13 cellular contexts compared by ENCODE assay signal in genomic region chr6:140711019-140711613, GRCh38.
DNase-seq lines count a peak whose midpoint lies in the region; ATAC-seq lines count a peak whose summit lies in the region.
"Had no signal": no experiment of that assay in that cellular context is flagged by ENCODE, and none has a peak within 500 bp of the region (broad histone marks: within the 10 kb centered on the region; RNA-seq: fewer than 3 reads in every experiment).

No MANE protein-coding gene starts in this region.

- DNase-seq in activated naive CD8-positive, alpha-beta T cell treated with anti-CD3 and anti-CD28 coated beads, Interleukin-2, amount 10 ng/mL, durations not matched to agents 7 days and 5 days = no peak
- no peak for DNase-seq in activated naive CD8-positive, alpha-beta T cell treated with anti-CD3 and anti-CD28 coated beads, Interleukin-2, amount 50 U/mL, for 24 hours
- DNase-seq in NCI-H524 (lab: John Stamatoyannopoulos, UW) (peak; percentile 31 to 80), activated T-cell treated with anti-CD3 and anti-CD28 coated beads for 4 hours (no peak), SW 1271 (lab: John Stamatoyannopoulos, UW) (no peak)
- DNase-seq in stimulated activated effector memory CD8-positive, alpha-beta T cell treated with anti-CD3 and anti-CD28 coated beads, Interleukin-12 subunit alpha, Interleukin-12 subunit beta, amount 100 ng/mL, for 72 hours (ENCODE audit: low spot score in 2 of 2) = no peak
- no peak for DNase-seq in activated CD4-positive, CD25-positive, alpha-beta regulatory T cell (lab: John Stamatoyannopoulos, UW)
- DNase-seq: activated CD4-positive, alpha-beta T cell treated with anti-CD3 and anti-CD28 coated beads, Interleukin-2, amount 50 U/mL, for 4 hours; activated naive CD4-positive, alpha-beta T cell treated with anti-CD3 and anti-CD28 coated beads, Interleukin-2, amount 10 ng/mL, durations not matched to agents 7 days and 5 days; H7; midbrain; NCI-H774 had no signal

- peaks cover 4% of the 10 kb centered on the region for H3K27me3 Mint-ChIP-seq in activated naive CD8-positive, alpha-beta T cell treated with anti-CD3 and anti-CD28 coated beads, Interleukin-2, amount 10 ng/mL, durations not matched to agents 7 days and 5 days
- no peaks in the 10 kb centered on the region for H3K27me3 Mint-ChIP-seq in activated naive CD8-positive, alpha-beta T cell treated with anti-CD3 and anti-CD28 coated beads, Interleukin-2, amount 50 U/mL, for 24 hours
- H3K27me3 Mint-ChIP-seq: activated naive CD4-positive, alpha-beta T cell treated with anti-CD3 and anti-CD28 coated beads, Interleukin-2, amount 10 ng/mL, durations not matched to agents 7 days and 5 days had no signal

- H3K27ac Mint-ChIP-seq in activated naive CD8-positive, alpha-beta T cell treated with anti-CD3 and anti-CD28 coated beads, Interleukin-2, amount 10 ng/mL, durations not matched to agents 7 days and 5 days = no peak overlapping the region
- no peak overlapping the region for H3K27ac Mint-ChIP-seq in activated naive CD8-positive, alpha-beta T cell treated with anti-CD3 and anti-CD28 coated beads, Interleukin-2, amount 50 U/mL, for 24 hours
- no peak overlapping the region for H3K27ac Mint-ChIP-seq in stimulated activated effector memory CD8-positive, alpha-beta T cell treated with anti-CD3 and anti-CD28 coated beads, Interleukin-12 subunit alpha, Interleukin-12 subunit beta, amount 100 ng/mL, for 72 hours
- H3K27ac Mint-ChIP-seq: activated naive CD4-positive, alpha-beta T cell treated with anti-CD3 and anti-CD28 coated beads, Interleukin-2, amount 10 ng/mL, durations not matched to agents 7 days and 5 days had no signal

- H3K9me3 Mint-ChIP-seq in activated naive CD8-positive, alpha-beta T cell treated with anti-CD3 and anti-CD28 coated beads, Interleukin-2, amount 10 ng/mL, durations not matched to agents 7 days and 5 days = peaks cover 1% of the 10 kb centered on the region
- H3K9me3 Mint-ChIP-seq in activated naive CD8-positive, alpha-beta T cell treated with anti-CD3 and anti-CD28 coated beads, Interleukin-2, amount 50 U/mL, for 24 hours = peaks cover 7% of the 10 kb centered on the region
- peaks cover under 1% of the 10 kb centered on the region for H3K9me3 Mint-ChIP-seq in stimulated activated effector memory CD8-positive, alpha-beta T cell treated with anti-CD3 and anti-CD28 coated beads, Interleukin-12 subunit alpha, Interleukin-12 subunit beta, amount 100 ng/mL, for 72 hours
- H3K9me3 Mint-ChIP-seq: activated naive CD4-positive, alpha-beta T cell treated with anti-CD3 and anti-CD28 coated beads, Interleukin-2, amount 10 ng/mL, durations not matched to agents 7 days and 5 days had no signal

- no peaks in the 10 kb centered on the region for H3K4me1 Mint-ChIP-seq in activated naive CD8-positive, alpha-beta T cell treated with anti-CD3 and anti-CD28 coated beads, Interleukin-2, amount 10 ng/mL, durations not matched to agents 7 days and 5 days
- H3K4me1 Mint-ChIP-seq in activated naive CD8-positive, alpha-beta T cell treated with anti-CD3 and anti-CD28 coated beads, Interleukin-2, amount 50 U/mL, for 24 hours = peaks cover 6% of the 10 kb centered on the region
- no peaks in the 10 kb centered on the region for H3K4me1 Mint-ChIP-seq in stimulated activated effector memory CD8-positive, alpha-beta T cell treated with anti-CD3 and anti-CD28 coated beads, Interleukin-12 subunit alpha, Interleukin-12 subunit beta, amount 100 ng/mL, for 72 hours
- H3K4me1 Mint-ChIP-seq: activated naive CD4-positive, alpha-beta T cell treated with anti-CD3 and anti-CD28 coated beads, Interleukin-2, amount 10 ng/mL, durations not matched to agents 7 days and 5 days had no signal

- H3K4me3 Mint-ChIP-seq in activated naive CD8-positive, alpha-beta T cell treated with anti-CD3 and anti-CD28 coated beads, Interleukin-2, amount 10 ng/mL, durations not matched to agents 7 days and 5 days = no peak overlapping the region
- H3K4me3 Mint-ChIP-seq in activated naive CD8-positive, alpha-beta T cell treated with anti-CD3 and anti-CD28 coated beads, Interleukin-2, amount 50 U/mL, for 24 hours = no peak overlapping the region
- H3K4me3 Mint-ChIP-seq in stimulated activated effector memory CD8-positive, alpha-beta T cell treated with anti-CD3 and anti-CD28 coated beads, Interleukin-12 subunit alpha, Interleukin-12 subunit beta, amount 100 ng/mL, for 72 hours = no peak overlapping the region
- H3K4me3 Mint-ChIP-seq: activated naive CD4-positive, alpha-beta T cell treated with anti-CD3 and anti-CD28 coated beads, Interleukin-2, amount 10 ng/mL, durations not matched to agents 7 days and 5 days had no signal

- POLR2A ChIA-PET in activated naive CD8-positive, alpha-beta T cell treated with anti-CD3 and anti-CD28 coated beads, Interleukin-2, amount 10 ng/mL, durations not matched to agents 7 days and 5 days (lab: Charles Lee) = no interaction called here

- ATAC-seq in activated naive CD8-positive, alpha-beta T cell treated with anti-CD3 and anti-CD28 coated beads, Interleukin-2, amount 10 ng/mL, durations not matched to agents 7 days and 5 days (ENCODE audit: low read depth) = peak; percentile 42
- no peak for ATAC-seq in activated naive CD8-positive, alpha-beta T cell treated with anti-CD3 and anti-CD28 coated beads, Interleukin-2, amount 50 U/mL, for 24 hours
- peak; percentile 64 for ATAC-seq in HG02759 (IDR thresholded peaks at IDR 0.05; ENCODE audit: unreplicated experiment)
- peak; percentile 46 for ATAC-seq in stimulated activated effector memory CD8-positive, alpha-beta T cell treated with anti-CD3 and anti-CD28 coated beads, Interleukin-12 subunit alpha, Interleukin-12 subunit beta, amount 100 ng/mL, for 72 hours

- H3K36me3 Mint-ChIP-seq in activated naive CD8-positive, alpha-beta T cell treated with anti-CD3 and anti-CD28 coated beads, Interleukin-2, amount 10 ng/mL, durations not matched to agents 7 days and 5 days = no peaks in the 10 kb centered on the region
- no peaks in the 10 kb centered on the region for H3K36me3 Mint-ChIP-seq in activated naive CD8-positive, alpha-beta T cell treated with anti-CD3 and anti-CD28 coated beads, Interleukin-2, amount 50 U/mL, for 24 hours (ENCODE audit: low read depth)
- no peaks in the 10 kb centered on the region for H3K36me3 Mint-ChIP-seq in stimulated activated effector memory CD8-positive, alpha-beta T cell treated with anti-CD3 and anti-CD28 coated beads, Interleukin-12 subunit alpha, Interleukin-12 subunit beta, amount 100 ng/mL, for 72 hours
- H3K36me3 Mint-ChIP-seq: activated naive CD4-positive, alpha-beta T cell treated with anti-CD3 and anti-CD28 coated beads, Interleukin-2, amount 10 ng/mL, durations not matched to agents 7 days and 5 days had no signal

Comparison
In these comparisons a context has a peak if more than half of its experiments do, and no peak if none do; other contexts are left out.
1. DNase-seq: peak in NCI-H524 (2 of 2); none in activated naive CD8-positive, alpha-beta T cell treated with anti-CD3 and anti-CD28 coated beads, Interleukin-2, amount 10 ng/mL, durations not matched to agents 7 days and 5 days (single experiment), activated naive CD8-positive, alpha-beta T cell treated with anti-CD3 and anti-CD28 coated beads, Interleukin-2, amount 50 U/mL, for 24 hours (single experiment), stimulated activated effector memory CD8-positive, alpha-beta T cell treated with anti-CD3 and anti-CD28 coated beads, Interleukin-12 subunit alpha, Interleukin-12 subunit beta, amount 100 ng/mL, for 72 hours (0 of 2), activated CD4-positive, CD25-positive, alpha-beta regulatory T cell (0 of 4), activated T-cell treated with anti-CD3 and anti-CD28 coated beads for 4 hours (single experiment) and SW 1271 (0 of 2).